Comparison of ENCODE assay signal across 8 cellular contexts in genomic region chr11:61587541-61587941, GRCh38. TPM values are rescaled to one million over a fixed set of nuclear protein-coding genes. Genes with fewer than 3 reads are reported as not detected.
DNase-seq lines count a peak whose midpoint lies in the region; ATAC-seq and TF ChIP-seq lines count a peak whose summit lies in the region.

No MANE protein-coding gene starts in this region.

- no CpG with 5 or more reads among the region's 41 CpGs for WGBS in mesendoderm (ENCODE audit: extremely low coverage, insufficient coverage, low lambda C conversion rate)
- 1% methylated on average over 41 of the region's 41 CpGs for WGBS in urinary bladder

- H2BK5ac ChIP-seq in mesendoderm (ENCODE audit: low read length), result no peak overlapping the region

- no peak overlapping the region for H4K5ac ChIP-seq in mesendoderm (ENCODE audit: low read length)

- ATAC-seq in HG03342 (IDR thresholded peaks at IDR 0.05; ENCODE audit: unreplicated experiment), result no peak

- DNase-seq in BE2C (no peak), NCI-H69 (lab: John Stamatoyannopoulos, UW) (peak; percentile 74), colonic mucosa (peak; percentile 60), mesendoderm (peak; percentile 75), HK-2 (ENCODE audit: unreplicated experiment) (no peak), SHP77 (lab: John Stamatoyannopoulos, UW) (no peak)

- H3K4ac ChIP-seq in mesendoderm (ENCODE audit: low read depth, low read length), result peak overlapping the region; percentile 56

- H3K4me3 ChIP-seq in BE2C (ENCODE audit: low read depth, low read length), result peak overlapping the region; percentile 52
- peak overlapping the region; percentile 52 for H3K4me3 ChIP-seq in colonic mucosa
- H3K4me3 ChIP-seq in mesendoderm (ENCODE audit: low read length), result no peak overlapping the region
- H3K4me3 ChIP-seq in urinary bladder (ENCODE audit: low read depth, low read length), result peak overlapping the region; percentile 41

- H2BK120ac ChIP-seq in mesendoderm (ENCODE audit: low read depth, low read length), result no peak overlapping the region

- H3K4me1 ChIP-seq in BE2C (peaks cover 5% of the 10 kb centered on the region), colonic mucosa (peaks cover 4% of the 10 kb centered on the region), mesendoderm (ENCODE audit: control insufficient read depth, low read depth, low read length) (peaks cover 9% of the 10 kb centered on the region), urinary bladder (ENCODE audit: insufficient read depth) (peaks cover 2% of the 10 kb centered on the region)

- intact Hi-C loops in colonic mucosa (cut with DNase I), result no loop called here

- H3K9ac ChIP-seq in colonic mucosa (ENCODE audit: low read depth in 2 of 2, low read length in 2 of 2), result peak overlapping the region; percentile 3 to 43
- H3K9ac ChIP-seq in mesendoderm (ENCODE audit: low read length), result peak overlapping the region; percentile 66

- H3K79me1 ChIP-seq in mesendoderm (ENCODE audit: low read length), result no peaks in the 10 kb centered on the region

- peak overlapping the region; percentile 56 for H3K18ac ChIP-seq in mesendoderm (ENCODE audit: low read length)

- H3K23ac ChIP-seq in mesendoderm (ENCODE audit: low read length), result no peak overlapping the region

- H3K79me2 ChIP-seq in mesendoderm (ENCODE audit: control insufficient read depth, insufficient read depth, low read length), result no peaks in the 10 kb centered on the region

- no peaks in the 10 kb centered on the region for H3K36me3 ChIP-seq in BE2C
- no peaks in the 10 kb centered on the region for H3K36me3 ChIP-seq in colonic mucosa
- H3K36me3 ChIP-seq in mesendoderm (ENCODE audit: control insufficient read depth, insufficient read depth, low read length), result no peaks in the 10 kb centered on the region
- H3K36me3 ChIP-seq in urinary bladder (ENCODE audit: insufficient read depth), result no peaks in the 10 kb centered on the region

- H3K9me3 ChIP-seq in BE2C, result no peaks in the 10 kb centered on the region
- no peaks in the 10 kb centered on the region for H3K9me3 ChIP-seq in colonic mucosa

- no peak overlapping the region for H2BK15ac ChIP-seq in mesendoderm (replicated peaks; ENCODE audit: low read depth)

- no peak overlapping the region for H4K8ac ChIP-seq in mesendoderm (ENCODE audit: low read depth, low read length)

- peak overlapping the region; percentile 96 for H3K4me2 ChIP-seq in mesendoderm (ENCODE audit: low read length)

- H3K27ac ChIP-seq in colonic mucosa, result no peak overlapping the region
- H3K27ac ChIP-seq in mesendoderm (ENCODE audit: low read depth, low read length), result no peak overlapping the region
- no peak overlapping the region for H3K27ac ChIP-seq in urinary bladder (ENCODE audit: low read depth)

- H2AK5ac ChIP-seq in mesendoderm (ENCODE audit: low read length), result no peak overlapping the region

- no peak for TF ChIP-seq CTCF in BE2C (IDR thresholded peaks at IDR 0.05; ENCODE audit: low read depth, low read length)
- no peak for TF ChIP-seq CTCF in colonic mucosa (IDR thresholded peaks at IDR 0.05)

- H3K27me3 ChIP-seq in BE2C (no peaks in the 10 kb centered on the region), colonic mucosa (no peaks in the 10 kb centered on the region), mesendoderm (ENCODE audit: insufficient read depth, low read length, poor library complexity) (no peaks in the 10 kb centered on the region)

- H3K56ac ChIP-seq in mesendoderm (ENCODE audit: low read length), result peak overlapping the region; percentile 89

RNA-seq across cellular contexts. Expression of gene SYT7, which starts 6.7 kb away (rescaled TPM):
- polyA plus RNA-seq in BE2C (2012; ENCODE audit: insufficient read depth, insufficient read length, low read depth), result 7.6 TPM
- total RNA-seq in colonic mucosa (10 to 100 TPM in 1 of 2 donors, 1 to 10 TPM in 1; 8.5 to 28.4 TPM), urinary bladder (1.1 TPM)
- 5.0 TPM for polyA plus RNA-seq in mesendoderm (2013, experiment 1 of 2)
- 4.8 TPM for polyA plus RNA-seq in mesendoderm (2013, experiment 2 of 2)
- 2.6 TPM for polyA plus RNA-seq in urinary bladder

Comparison
In these comparisons a context has a peak if more than half of its experiments do, and no peak if none do; other contexts are left out.
1. DNase-seq: peak in NCI-H69 (single experiment), colonic mucosa (single experiment) and mesendoderm (single experiment); none in BE2C (single experiment), HK-2 (single experiment) and SHP77 (0 of 2).